ENCODE assay signal across 12 cellular contexts in the genomic region with DNA sequence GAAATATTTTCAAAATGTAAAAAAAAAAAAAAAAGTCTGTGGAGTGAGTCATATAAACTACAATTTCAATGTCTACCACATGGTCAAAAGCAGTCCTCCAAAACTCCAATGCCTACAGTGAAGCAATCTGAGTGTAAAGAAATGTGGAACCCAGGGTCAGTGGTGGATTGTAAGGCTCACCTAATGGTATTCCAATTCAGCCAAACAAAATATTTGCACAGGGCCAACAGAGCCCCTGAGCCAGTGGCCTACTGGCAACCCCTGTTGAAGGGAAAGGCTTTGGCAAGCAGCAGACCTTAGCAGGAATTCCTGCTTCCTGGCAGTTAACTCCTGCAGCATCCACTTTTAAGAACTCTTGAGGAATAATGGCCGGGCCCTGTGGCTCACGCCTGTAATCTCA. TPM values are rescaled to one million over a fixed set of nuclear protein-coding genes. Genes with fewer than 3 reads are reported as not detected.
DNase-seq lines count a peak whose midpoint lies in the region; ATAC-seq and TF ChIP-seq lines count a peak whose summit lies in the region.
"Had no signal": no experiment of that assay in that cellular context is flagged by ENCODE, and none has a peak within 500 bp of the region (broad histone marks: within the 10 kb centered on the region; RNA-seq: fewer than 3 reads in every experiment).

No MANE protein-coding gene starts in this region.

- peaks cover 49% of the 10 kb centered on the region for H3K36me3 Mint-ChIP-seq in activated naive CD8-positive, alpha-beta T cell treated with anti-CD3 and anti-CD28 coated beads for 36 hours
- no peaks in the 10 kb centered on the region for H3K36me3 Mint-ChIP-seq in natural killer cell

- H3K27ac Mint-ChIP-seq in activated naive CD8-positive, alpha-beta T cell treated with anti-CD3 and anti-CD28 coated beads for 36 hours: peak overlapping the region; percentile 12
- no peak overlapping the region for H3K27ac Mint-ChIP-seq in natural killer cell

- no peaks in the 10 kb centered on the region for H3K9me3 Mint-ChIP-seq in activated naive CD8-positive, alpha-beta T cell treated with anti-CD3 and anti-CD28 coated beads for 36 hours
- no peaks in the 10 kb centered on the region for H3K9me3 Mint-ChIP-seq in natural killer cell
- H3K9me3 Mint-ChIP-seq: IgD-negative memory B cell had no signal

- ATAC-seq in HG02588 (IDR thresholded peaks at IDR 0.05; ENCODE audit: unreplicated experiment): no peak
- no peak for ATAC-seq in natural killer cell
- ATAC-seq: gastrocnemius medialis had no signal

- DNase-seq in AG08396 (ENCODE audit: low spot score) (peak; percentile 64), GM04503 (ENCODE audit: low read depth) (peak; percentile 77), hepatic stellate cell (ENCODE audit: low spot score) (peak; percentile 77), NOMO-1 (lab: John Stamatoyannopoulos, UW; ENCODE audit: unreplicated experiment in 2 of 2) (no peak), natural killer cell (no peak), DMS 273 (lab: John Stamatoyannopoulos, UW; ENCODE audit: unreplicated experiment) (no peak)
- DNase-seq in activated naive CD8-positive, alpha-beta T cell treated with anti-CD3 and anti-CD28 coated beads for 36 hours: no peak
- DNase-seq: central memory CD4-positive, alpha-beta T cell; gastrocnemius medialis; NCI-H526 had no signal

- no peak for TF ChIP-seq CTCF in natural killer cell (IDR thresholded peaks at IDR 0.05)

- peaks cover 30% of the 10 kb centered on the region for H3K4me1 Mint-ChIP-seq in activated naive CD8-positive, alpha-beta T cell treated with anti-CD3 and anti-CD28 coated beads for 36 hours
- peaks cover 35 to 46% of the 10 kb centered on the region in 2 donors for H3K4me1 Mint-ChIP-seq in natural killer cell

- no peaks in the 10 kb centered on the region for H3K27me3 Mint-ChIP-seq in activated naive CD8-positive, alpha-beta T cell treated with anti-CD3 and anti-CD28 coated beads for 36 hours
- H3K27me3 Mint-ChIP-seq in natural killer cell (ENCODE audit: low read depth in 2 of 2): no peaks in the 10 kb centered on the region
- H3K27me3 Mint-ChIP-seq: IgD-negative memory B cell had no signal

- intact Hi-C loops in natural killer cell (cut with micrococcal nuclease): no loop called here

- no peak overlapping the region for H3K4me3 Mint-ChIP-seq in activated naive CD8-positive, alpha-beta T cell treated with anti-CD3 and anti-CD28 coated beads for 36 hours
- H3K4me3 Mint-ChIP-seq in natural killer cell: no peak overlapping the region

RNA-seq across cellular contexts. Expression of a gene that starts 3.4 kb away (rescaled TPM):
- 100 to 1,000 TPM; 337 to 352 TPM for total RNA-seq in activated naive CD8-positive, alpha-beta T cell treated with anti-CD3 and anti-CD28 coated beads for 36 hours
- total RNA-seq in natural killer cell: 100 to 1,000 TPM; 266 to 323 (median 275) TPM

RNA-seq across cellular contexts. Expression of a gene that starts 39.8 kb away (rescaled TPM):
- 1 to 10 TPM; 7.7 to 7.9 TPM for total RNA-seq in activated naive CD8-positive, alpha-beta T cell treated with anti-CD3 and anti-CD28 coated beads for 36 hours
- total RNA-seq in natural killer cell: 10 to 100 TPM in 1 of 3 donors, 1 to 10 TPM in 2; 6.8 to 12.6 (median 9.5) TPM

Comparison
In these comparisons a context has a peak if more than half of its experiments do, and no peak if none do; other contexts are left out.
1. DNase-seq: peak in AG08396 (single experiment), GM04503 (single experiment) and hepatic stellate cell (single experiment); none in activated naive CD8-positive, alpha-beta T cell treated with anti-CD3 and anti-CD28 coated beads for 36 hours (single experiment), NOMO-1 (0 of 2), natural killer cell (single experiment) and DMS 273 (single experiment).